ENCODE assay signal across 8 cellular contexts in genomic region chr3:149086232-149086988, GRCh38. TPM values are rescaled to one million over a fixed set of nuclear protein-coding genes. Genes with fewer than 3 reads are reported as not detected.
A peak's percentile ranks its signal among the peaks of the same experiment; 100 is the strongest.
DNase-seq lines count a peak whose midpoint lies in the region; ATAC-seq and TF ChIP-seq lines count a peak whose summit lies in the region.

Gene HLTF, minus strand, starts transcription at chr3:149086533. Its CDS starts 197 bp downstream, at chr3:149086336.

- TF ChIP-seq CTCF in RWPE1 (conservative IDR thresholded peaks at IDR 0.05; ENCODE audit: low read depth) (no peak), natural killer cell (IDR thresholded peaks at IDR 0.05) (no peak)

- peaks cover 15% of the 10 kb centered on the region for H3K36me3 Mint-ChIP-seq in activated T-helper 2 cell treated with anti-CD3 and anti-CD28 coated beads, Interferon-gamma antibody, Interleukin-2, Interleukin-4, amounts not matched to agents 10 μg/mL and 5 μg/mL and 100 μg/mL, durations not matched to agents 14 hours and 24 hours and 36 hours (ENCODE audit: low read depth)
- no peaks in the 10 kb centered on the region for H3K36me3 Mint-ChIP-seq in natural killer cell

- CTCF ChIA-PET in RWPE1 (lab: Yijun Ruan, JAX), result no interaction called here

- H3K4me1 Mint-ChIP-seq in activated T-helper 2 cell treated with anti-CD3 and anti-CD28 coated beads, Interferon-gamma antibody, Interleukin-2, Interleukin-4, amounts not matched to agents 10 μg/mL and 5 μg/mL and 100 μg/mL, durations not matched to agents 14 hours and 24 hours and 36 hours (ENCODE audit: low read depth), result peaks cover 27% of the 10 kb centered on the region
- peaks cover 20 to 23% of the 10 kb centered on the region in 2 donors for H3K4me1 Mint-ChIP-seq in natural killer cell

- DNase-seq in DMS79 treated with DMSO at 0.1 percent for 48 hours (lab: John Stamatoyannopoulos, UW), result peak; percentile 96
- DNase-seq in Kasumi-1 (lab: John Stamatoyannopoulos, UW), result peak; percentile 98
- DNase-seq in RWPE1 (ENCODE audit: low spot score), result peak; percentile 97
- peak; percentile 88 for DNase-seq in activated T-helper 2 cell treated with anti-CD3 and anti-CD28 coated beads, Interferon-gamma antibody, Interleukin-2, Interleukin-4, amounts not matched to agents 10 μg/mL and 5 μg/mL and 100 μg/mL, durations not matched to agents 14 hours and 24 hours and 36 hours (ENCODE audit: low spot score)
- peak; percentile 98 for DNase-seq in fibroblast of peridontal ligament (ENCODE audit: extremely low read depth)
- DNase-seq in natural killer cell, result peak; percentile 85
- peak; percentile 89 for DNase-seq in stimulated activated naive CD4-positive, alpha-beta T cell treated with Interleukin-2 at 50 U/mL for 16 hours (lab: John Stamatoyannopoulos, UW)

- peak within 1 kb of the TSS; percentile 93 for H3K4me3 Mint-ChIP-seq in activated T-helper 2 cell treated with anti-CD3 and anti-CD28 coated beads, Interferon-gamma antibody, Interleukin-2, Interleukin-4, amounts not matched to agents 10 μg/mL and 5 μg/mL and 100 μg/mL, durations not matched to agents 14 hours and 24 hours and 36 hours (ENCODE audit: low read depth)
- H3K4me3 Mint-ChIP-seq in natural killer cell, result peak within 1 kb of the TSS; percentile 94

- peak within 1 kb of the TSS; percentile 79 for H3K27ac Mint-ChIP-seq in activated T-helper 2 cell treated with anti-CD3 and anti-CD28 coated beads, Interferon-gamma antibody, Interleukin-2, Interleukin-4, amounts not matched to agents 10 μg/mL and 5 μg/mL and 100 μg/mL, durations not matched to agents 14 hours and 24 hours and 36 hours
- H3K27ac Mint-ChIP-seq in natural killer cell, result peak within 1 kb of the TSS; percentile 81 to 89

- ATAC-seq in GM21825 (IDR thresholded peaks at IDR 0.05; ENCODE audit: unreplicated experiment), result peak; percentile 99
- peak; percentile 98 to 99 (median 98) for ATAC-seq in natural killer cell

- H3K27me3 Mint-ChIP-seq in activated T-helper 2 cell treated with anti-CD3 and anti-CD28 coated beads, Interferon-gamma antibody, Interleukin-2, Interleukin-4, amounts not matched to agents 10 μg/mL and 5 μg/mL and 100 μg/mL, durations not matched to agents 14 hours and 24 hours and 36 hours (ENCODE audit: low read depth), result no peaks in the 10 kb centered on the region
- no peaks in the 10 kb centered on the region for H3K27me3 Mint-ChIP-seq in natural killer cell (ENCODE audit: low read depth in 2 of 2)

- H3K27ac ChIP-seq in RWPE1, result peak within 1 kb of the TSS; percentile 78

- POLR2A ChIA-PET in RWPE1 (lab: Yijun Ruan, JAX; ENCODE audit: low non-redundant PET), result no interaction called here

- intact Hi-C loops in activated T-helper 2 cell treated with anti-CD3 and anti-CD28 coated beads, Interferon-gamma antibody, Interleukin-2, Interleukin-4, amounts not matched to agents 10 μg/mL and 5 μg/mL and 100 μg/mL, durations not matched to agents 14 hours and 24 hours and 36 hours (cut with micrococcal nuclease), result loop anchor here (1.0 to 5.0 kb wide), 4 partner anchors 43 to 726 kb away; partner anchors contain the start of genes GYG1, HPS3 and RNF13
- intact Hi-C loops in natural killer cell (cut with micrococcal nuclease), result loop anchor here (1.0 to 5.0 kb wide), 3 partner anchors 43 to 94 kb away; partner anchors contain the start of genes GYG1 and HPS3

- H3K9me3 Mint-ChIP-seq in activated T-helper 2 cell treated with anti-CD3 and anti-CD28 coated beads, Interferon-gamma antibody, Interleukin-2, Interleukin-4, amounts not matched to agents 10 μg/mL and 5 μg/mL and 100 μg/mL, durations not matched to agents 14 hours and 24 hours and 36 hours, result no peaks in the 10 kb centered on the region
- no peaks in the 10 kb centered on the region for H3K9me3 Mint-ChIP-seq in natural killer cell

RNA-seq across cellular contexts. Expression of gene HLTF, which starts in this region (rescaled TPM):
- total RNA-seq in activated T-helper 2 cell treated with anti-CD3 and anti-CD28 coated beads, Interferon-gamma antibody, Interleukin-2, Interleukin-4, amounts not matched to agents 10 μg/mL and 5 μg/mL and 100 μg/mL, durations not matched to agents 14 hours and 24 hours and 36 hours, result 20.8 and 23.9 TPM in 2 replicates
- total RNA-seq in natural killer cell, result 10 to 100 TPM; 15.0 to 19.0 (median 18.3) TPM

Comparison
In these comparisons a context has a peak if more than half of its experiments do, and no peak if none do; other contexts are left out.
1. Peak in every context shown above with its lines: DNase-seq, ATAC-seq and H3K27ac ChIP-seq.